ENCODE assay signal across 2 cellular contexts in the genomic region with DNA sequence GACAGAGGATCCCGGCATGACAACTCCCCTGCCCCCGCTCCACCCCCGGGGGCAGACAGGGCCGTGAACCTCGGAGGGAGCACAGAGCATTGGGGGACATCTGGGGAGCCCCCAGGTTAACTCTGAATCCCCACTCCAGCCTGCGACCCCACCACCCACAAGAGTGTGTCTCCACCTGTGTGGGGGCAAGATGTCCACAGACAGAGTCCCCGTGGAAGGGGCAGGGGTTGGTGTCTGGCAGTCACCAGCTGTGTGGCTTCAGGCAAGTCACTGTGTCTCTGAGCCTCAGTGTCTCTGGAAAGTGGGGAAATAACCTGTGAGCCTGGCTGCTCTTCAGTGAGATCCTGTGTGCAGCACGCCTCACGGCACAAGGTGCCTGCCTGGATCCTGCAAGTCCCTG.
TF ChIP-seq lines count a peak whose summit lies in the region.

No MANE protein-coding gene starts in this region.

TF ChIP-seq in HepG2, 621 proteins besides CTCF, POLR2A, EP300 and RAD21:
- TF ChIP-seq E2F2 (CRISPR knock-in tag; IDR thresholded peaks at IDR 0.05; ENCODE audit: borderline replicate concordance) (no peak), ZNF772 (CRISPR knock-in tag; IDR thresholded peaks at IDR 0.05) (no peak), ZNF768 (CRISPR knock-in tag; IDR thresholded peaks at IDR 0.05) (peak; percentile 50; the same call in 1 of the 2 replicates)
- TF ChIP-seq, protein P1, sequence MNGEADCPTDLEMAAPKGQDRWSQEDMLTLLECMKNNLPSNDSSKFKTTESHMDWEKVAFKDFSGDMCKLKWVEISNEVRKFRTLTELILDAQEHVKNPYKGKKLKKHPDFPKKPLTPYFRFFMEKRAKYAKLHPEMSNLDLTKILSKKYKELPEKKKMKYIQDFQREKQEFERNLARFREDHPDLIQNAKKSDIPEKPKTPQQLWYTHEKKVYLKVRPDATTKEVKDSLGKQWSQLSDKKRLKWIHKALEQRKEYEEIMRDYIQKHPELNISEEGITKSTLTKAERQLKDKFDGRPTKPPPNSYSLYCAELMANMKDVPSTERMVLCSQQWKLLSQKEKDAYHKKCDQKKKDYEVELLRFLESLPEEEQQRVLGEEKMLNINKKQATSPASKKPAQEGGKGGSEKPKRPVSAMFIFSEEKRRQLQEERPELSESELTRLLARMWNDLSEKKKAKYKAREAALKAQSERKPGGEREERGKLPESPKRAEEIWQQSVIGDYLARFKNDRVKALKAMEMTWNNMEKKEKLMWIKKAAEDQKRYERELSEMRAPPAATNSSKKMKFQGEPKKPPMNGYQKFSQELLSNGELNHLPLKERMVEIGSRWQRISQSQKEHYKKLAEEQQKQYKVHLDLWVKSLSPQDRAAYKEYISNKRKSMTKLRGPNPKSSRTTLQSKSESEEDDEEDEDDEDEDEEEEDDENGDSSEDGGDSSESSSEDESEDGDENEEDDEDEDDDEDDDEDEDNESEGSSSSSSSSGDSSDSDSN (CRISPR knock-in tag; IDR thresholded peaks at IDR 0.05) = no peak

TF ChIP-seq in IMR-90, 13 proteins besides CTCF, POLR2A, EP300 and RAD21:
- TF ChIP-seq BHLHE40 (IDR thresholded peaks at IDR 0.05; ENCODE audit: low read depth, low read length) (no peak), FOS (IDR thresholded peaks at IDR 0.05; ENCODE audit: low read depth, low read length) (no peak), MXI1 (IDR thresholded peaks at IDR 0.05; ENCODE audit: borderline replicate concordance, low read depth, low read length) (no peak), SMC3 (IDR thresholded peaks at IDR 0.05; ENCODE audit: low read depth, low read length) (no peak), CEBPB (IDR thresholded peaks at IDR 0.05; ENCODE audit: low read depth, low read length) (no peak), USF2 (IDR thresholded peaks at IDR 0.05; ENCODE audit: low read depth, low read length) (no peak), MAFK (IDR thresholded peaks at IDR 0.05; ENCODE audit: low read depth, low read length) (no peak), MAZ (IDR thresholded peaks at IDR 0.05; ENCODE audit: borderline replicate concordance, low read depth, low read length) (no peak), CHD1 (IDR thresholded peaks at IDR 0.05; ENCODE audit: low read depth, low read length) (no peak), RFX5 (IDR thresholded peaks at IDR 0.05; ENCODE audit: low read depth, low read length) (no peak), NFE2L2 (IDR thresholded peaks at IDR 0.05; ENCODE audit: low read depth, low read length) (no peak), RCOR1 (IDR thresholded peaks at IDR 0.05; ENCODE audit: insufficient replicate concordance, low read length) (no peak)
- TF ChIP-seq, protein P2, sequence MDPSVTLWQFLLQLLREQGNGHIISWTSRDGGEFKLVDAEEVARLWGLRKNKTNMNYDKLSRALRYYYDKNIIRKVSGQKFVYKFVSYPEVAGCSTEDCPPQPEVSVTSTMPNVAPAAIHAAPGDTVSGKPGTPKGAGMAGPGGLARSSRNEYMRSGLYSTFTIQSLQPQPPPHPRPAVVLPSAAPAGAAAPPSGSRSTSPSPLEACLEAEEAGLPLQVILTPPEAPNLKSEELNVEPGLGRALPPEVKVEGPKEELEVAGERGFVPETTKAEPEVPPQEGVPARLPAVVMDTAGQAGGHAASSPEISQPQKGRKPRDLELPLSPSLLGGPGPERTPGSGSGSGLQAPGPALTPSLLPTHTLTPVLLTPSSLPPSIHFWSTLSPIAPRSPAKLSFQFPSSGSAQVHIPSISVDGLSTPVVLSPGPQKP (IDR thresholded peaks at IDR 0.05; ENCODE audit: borderline replicate concordance, low read depth, low read length) = no peak
